In genomic region chrX:154355094-154355775, GRCh38 we compare ENCODE assay signal across 1 cellular context.
A peak's percentile ranks its signal among the peaks of the same experiment; 100 is the strongest.
TF ChIP-seq lines count a peak whose summit lies in the region.

No MANE protein-coding gene starts in this region.

TF ChIP-seq in HepG2, 621 proteins besides CTCF, POLR2A, EP300 and RAD21:
- TF ChIP-seq RBFOX2 (IDR thresholded peaks at IDR 0.05; ENCODE audit: low read depth, low read length) (peak; percentile 41; the same call in 1 of the 2 replicates), ELF1 (CRISPR knock-in tag; IDR thresholded peaks at IDR 0.05) (no peak)
